ENCODE assay signal across 10 cellular contexts in the genomic region with DNA sequence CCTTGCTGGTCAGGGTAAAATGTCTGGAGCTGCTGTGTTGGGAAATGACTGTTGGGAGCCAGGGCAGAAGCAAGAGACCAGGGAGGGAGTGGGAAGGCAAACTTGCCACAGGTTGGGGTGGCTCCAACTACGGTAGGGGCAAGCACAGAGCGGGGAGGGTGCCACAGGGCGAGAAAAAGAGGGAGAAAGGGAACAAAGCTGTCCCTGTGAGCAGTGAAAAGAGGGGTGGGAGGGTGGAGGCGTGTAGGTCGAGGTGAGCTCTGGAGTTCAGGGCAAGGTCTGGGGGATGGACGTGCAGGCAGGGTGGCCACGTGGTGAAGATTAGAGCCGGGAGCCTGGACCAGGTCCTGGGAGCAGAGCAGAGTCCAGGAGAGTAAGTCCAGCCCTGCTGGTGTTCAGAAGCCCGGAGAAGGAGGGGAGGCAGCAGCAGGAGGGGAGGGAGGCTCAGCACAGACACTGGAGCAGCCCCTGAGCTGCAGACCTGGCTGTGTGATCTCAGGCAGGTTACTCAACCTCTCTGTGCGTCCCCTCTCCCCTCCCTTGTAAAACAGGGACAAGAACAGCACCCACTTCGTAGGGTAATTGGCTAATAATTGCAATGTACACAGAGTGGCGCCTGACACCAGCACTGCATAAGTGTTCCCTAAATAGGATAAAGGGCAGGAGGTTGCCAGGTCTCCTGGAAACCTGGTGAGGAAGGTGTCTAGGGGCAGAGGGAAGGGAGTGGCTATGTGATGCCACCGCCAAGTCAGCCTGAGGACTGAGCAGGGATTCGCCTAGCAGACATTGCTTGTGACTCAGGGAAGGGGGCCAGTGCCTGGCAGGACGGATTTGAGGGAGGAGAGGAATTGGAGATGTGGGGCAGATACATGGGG. TPM values are rescaled to one million over a fixed set of nuclear protein-coding genes. Genes with fewer than 3 reads are reported as not detected.
A peak's percentile ranks its signal among the peaks of the same experiment; 100 is the strongest.
DNase-seq lines count a peak whose midpoint lies in the region; ATAC-seq and TF ChIP-seq lines count a peak whose summit lies in the region.
"Had no signal": no experiment of that assay in that cellular context is flagged by ENCODE, and none has a peak within 500 bp of the region (broad histone marks: within the 10 kb centered on the region; RNA-seq: fewer than 3 reads in every experiment).

No MANE protein-coding gene starts in this region.

- H3K27ac Mint-ChIP-seq in CD14-positive monocyte (peak overlapping the region; percentile 79 to 98 (median 89)), neural crest cell (ENCODE audit: unreplicated experiment) (peak overlapping the region; percentile 93), endodermal cell (no peak overlapping the region)

- peaks cover 5 to 6% of the 10 kb centered on the region in 2 donors for H3K36me3 Mint-ChIP-seq in CD14-positive monocyte
- no peaks in the 10 kb centered on the region for H3K36me3 Mint-ChIP-seq in neural crest cell (ENCODE audit: low read depth)
- H3K36me3 Mint-ChIP-seq in endodermal cell (ENCODE audit: low read depth), result peaks cover 5% of the 10 kb centered on the region

- intact Hi-C loops in CD14-positive monocyte (cut with micrococcal nuclease), result no loop called here
- intact Hi-C loops in colonic mucosa (cut with DNase I), result no loop called here

- ATAC-seq in GM21381 (IDR thresholded peaks at IDR 0.05; ENCODE audit: unreplicated experiment) (no peak), GM19397 (IDR thresholded peaks at IDR 0.05; ENCODE audit: unreplicated experiment) (no peak)

- H3K9me3 ChIP-seq in MG63 (peaks cover 1% of the 10 kb centered on the region; the same call in 1 of the 2 replicates), colonic mucosa (no peaks in the 10 kb centered on the region), endodermal cell (ENCODE audit: control insufficient read depth, low read length) (no peaks in the 10 kb centered on the region)

- H3K27me3 ChIP-seq in MG63 (no peaks in the 10 kb centered on the region), colonic mucosa (no peaks in the 10 kb centered on the region), endodermal cell (ENCODE audit: control insufficient read depth, insufficient read depth, low read length, poor library complexity, severe bottlenecking) (no peaks in the 10 kb centered on the region)

- H3K27me3 Mint-ChIP-seq in CD14-positive monocyte (ENCODE audit: low read depth in 3 of 3) (peaks cover 0 to 3% (median 0%) of the 10 kb centered on the region in 3 donors), neural crest cell (ENCODE audit: low read depth) (no peaks in the 10 kb centered on the region), endodermal cell (ENCODE audit: insufficient read depth) (no peaks in the 10 kb centered on the region)

- no peak for DNase-seq in CD14-positive monocyte (ENCODE audit: low spot score)
- peak; percentile 51 for DNase-seq in MG63
- DNase-seq in colonic mucosa, result peak; percentile 33
- DNase-seq in neural crest cell (ENCODE audit: low read depth, low spot score), result no peak
- no peak for DNase-seq in endodermal cell
- DNase-seq in stimulated activated CD4-positive, alpha-beta T cell treated with anti-CD3 and anti-CD28 coated beads, Interleukin-15, amount 100 ng/mL, for 24 hours, result no peak
- DNase-seq: amniotic stem cell, NCI-H82 had no signal

- H3K4me3 Mint-ChIP-seq in CD14-positive monocyte, result no peak overlapping the region
- H3K4me3 Mint-ChIP-seq in neural crest cell, result peak overlapping the region; percentile 48
- no peak overlapping the region for H3K4me3 Mint-ChIP-seq in endodermal cell

- H3K4me3 ChIP-seq in MG63, result no peak overlapping the region
- no peak overlapping the region for H3K4me3 ChIP-seq in colonic mucosa
- no peak overlapping the region for H3K4me3 ChIP-seq in endodermal cell (ENCODE audit: low read length)

- peaks cover 67% of the 10 kb centered on the region for H3K4me1 Mint-ChIP-seq in CD14-positive monocyte
- H3K4me1 Mint-ChIP-seq in neural crest cell, result peaks cover 41% of the 10 kb centered on the region
- peaks cover 8% of the 10 kb centered on the region for H3K4me1 Mint-ChIP-seq in endodermal cell

- no peaks in the 10 kb centered on the region for H3K36me3 ChIP-seq in MG63
- no peaks in the 10 kb centered on the region for H3K36me3 ChIP-seq in colonic mucosa
- peaks cover 5% of the 10 kb centered on the region for H3K36me3 ChIP-seq in endodermal cell (ENCODE audit: control insufficient read depth, insufficient read depth, low read length)

- 83 to 88% methylated on average over 11 to 15 of the region's 15 CpGs for WGBS in endodermal cell (ENCODE audit: insufficient coverage in 1 of 2, insufficient read length in 1 of 2), 2 experiments

- H3K9ac ChIP-seq in colonic mucosa (ENCODE audit: low read depth in 2 of 2, low read length in 2 of 2) (peak overlapping the region; percentile 3 to 61), endodermal cell (ENCODE audit: extremely low read depth, low read length, poor library complexity, severe bottlenecking) (no peak overlapping the region)

- H3K4me1 ChIP-seq in colonic mucosa, result peaks cover 28% of the 10 kb centered on the region
- peaks cover 5% of the 10 kb centered on the region for H3K4me1 ChIP-seq in endodermal cell (ENCODE audit: control insufficient read depth, insufficient read depth, low read length)

- peaks cover 7 to 15% (median 13%) of the 10 kb centered on the region in 7 donors for H3K9me3 Mint-ChIP-seq in CD14-positive monocyte
- H3K9me3 Mint-ChIP-seq in neural crest cell, result no peaks in the 10 kb centered on the region
- no peaks in the 10 kb centered on the region for H3K9me3 Mint-ChIP-seq in endodermal cell

- TF ChIP-seq CTCF in CD14-positive monocyte (IDR thresholded peaks at IDR 0.05) (no peak), colonic mucosa (IDR thresholded peaks at IDR 0.05) (no peak), neural crest cell (conservative IDR thresholded peaks at IDR 0.05) (no peak), endodermal cell (conservative IDR thresholded peaks at IDR 0.05) (no peak)

- H3K27ac ChIP-seq in colonic mucosa (peak overlapping the region; percentile 31), endodermal cell (ENCODE audit: low read depth, low read length) (no peak overlapping the region)

RNA-seq across cellular contexts. Expression of a gene that starts 3.2 kb away (rescaled TPM):
- polyA plus RNA-seq in CD14-positive monocyte, result 100 to 1,000 TPM; 195 to 222 TPM
- 128 and 157 TPM in 2 replicates for total RNA-seq in MG63 (2014; rRNA removed; shearing (Covaris generic); ENCODE audit: low replicate concordance)
- total RNA-seq in colonic mucosa, result 100 to 1,000 TPM; 135 to 245 TPM
- 256 and 257 TPM in 2 replicates for total RNA-seq in neural crest cell
- 100 to 1,000 TPM; 225 to 254 TPM for total RNA-seq in endodermal cell
- 192 TPM for polyA plus RNA-seq in endodermal cell (2013, experiment 1 of 2)
- polyA plus RNA-seq in endodermal cell (2013, experiment 2 of 2), result 174 TPM

RNA-seq across cellular contexts. Expression of a gene that starts 5.4 kb away (rescaled TPM):
- polyA plus RNA-seq in CD14-positive monocyte, result 100 to 1,000 TPM; 459 to 508 TPM
- total RNA-seq in MG63 (2014; rRNA removed; shearing (Covaris generic); ENCODE audit: low replicate concordance), result 293 and 320 TPM in 2 replicates
- total RNA-seq in colonic mucosa (100 to 1,000 TPM; 187 to 189 TPM), neural crest cell (300 and 313 TPM in 2 replicates), endodermal cell (100 to 1,000 TPM; 331 to 449 TPM)
- polyA plus RNA-seq in endodermal cell (2013, experiment 1 of 2), result 418 TPM
- 416 TPM for polyA plus RNA-seq in endodermal cell (2013, experiment 2 of 2)

RNA-seq across cellular contexts. Expression of a gene that starts 31.4 kb away (rescaled TPM):
- 100 to 1,000 TPM; 108 to 137 TPM for polyA plus RNA-seq in CD14-positive monocyte
- not detected in 2 replicates for total RNA-seq in MG63 (2014; rRNA removed; shearing (Covaris generic); ENCODE audit: low replicate concordance)
- total RNA-seq in colonic mucosa (10 to 100 TPM; 27.4 to 37.9 TPM), neural crest cell (1.6 and 1.7 TPM in 2 replicates), endodermal cell (10 to 100 TPM; 14.8 to 17.1 TPM)
- 5.9 TPM for polyA plus RNA-seq in endodermal cell (2013, experiment 1 of 2)
- 4.8 TPM for polyA plus RNA-seq in endodermal cell (2013, experiment 2 of 2)

RNA-seq across cellular contexts. Expression of a gene that starts 58.5 kb away (rescaled TPM):
- polyA plus RNA-seq in CD14-positive monocyte, result 1 to 10 TPM; 1.7 to 7.8 TPM
- total RNA-seq in MG63 (2014; rRNA removed; shearing (Covaris generic); ENCODE audit: low replicate concordance), result 0.26 and 4.3 TPM in 2 replicates
- total RNA-seq in colonic mucosa (10 to 100 TPM; 23.9 to 31.6 TPM), neural crest cell (12.8 and 16.3 TPM in 2 replicates), endodermal cell (10 to 100 TPM; 67.2 to 68.7 TPM)
- polyA plus RNA-seq in endodermal cell (2013, experiment 1 of 2), result 16.2 TPM
- 16.2 TPM for polyA plus RNA-seq in endodermal cell (2013, experiment 2 of 2)

Comparison
In these comparisons a context has a peak if more than half of its experiments do, and no peak if none do; other contexts are left out.
1. DNase-seq: peak in MG63 (single experiment) and colonic mucosa (single experiment); none in CD14-positive monocyte (single experiment), neural crest cell (single experiment), endodermal cell (single experiment) and stimulated activated CD4-positive, alpha-beta T cell treated with anti-CD3 and anti-CD28 coated beads, Interleukin-15, amount 100 ng/mL, for 24 hours (single experiment).